In the genomic region with DNA sequence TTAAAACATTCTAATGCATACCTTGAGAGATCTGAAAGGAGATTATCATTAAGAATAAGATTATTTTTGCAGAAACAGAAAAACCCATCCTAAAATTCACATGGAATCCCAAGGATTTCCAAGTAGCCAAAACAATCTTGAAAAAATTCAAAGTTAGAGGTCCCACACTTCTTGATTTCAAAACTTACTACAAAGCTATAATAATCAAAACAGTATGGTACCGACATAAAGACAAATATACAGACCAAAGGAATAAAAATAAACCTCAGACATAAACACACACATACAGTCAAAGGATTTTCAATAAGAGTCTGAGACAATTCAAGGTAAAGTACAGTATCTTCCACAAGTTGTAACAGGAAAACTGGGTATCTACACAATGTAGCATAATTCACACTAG, we compare ENCODE assay signal across 19 cellular contexts.
"Had no signal": no experiment of that assay in that cellular context is flagged by ENCODE, and none has a peak within 500 bp of the region (broad histone marks: within the 10 kb centered on the region; RNA-seq: fewer than 3 reads in every experiment).

No MANE protein-coding gene starts in this region.

- H3K36me3 ChIP-seq: tibial artery had no signal

- H3K4me3 Mint-ChIP-seq: activated CD8-positive, alpha-beta T cell treated with anti-CD3 and anti-CD28 coated beads for 36 hours; stimulated activated memory B cell treated with anti-CD40 and anti-IgM and Interleukin-4, amounts not matched to agents 10 μg/mL and 1 μg/mL and 100 μg/mL, for 72 hours had no signal

- H3K27me3 Mint-ChIP-seq: activated CD8-positive, alpha-beta T cell treated with anti-CD3 and anti-CD28 coated beads for 36 hours; naive thymus-derived CD8-positive, alpha-beta T cell; stimulated activated memory B cell treated with anti-CD40 and anti-IgM and Interleukin-4, amounts not matched to agents 10 μg/mL and 1 μg/mL and 100 μg/mL, for 72 hours had no signal

- H3K4me3 ChIP-seq: body of pancreas, tibial artery had no signal

- H3K27ac ChIP-seq: body of pancreas, tibial artery had no signal

- H3K27ac Mint-ChIP-seq: activated CD8-positive, alpha-beta T cell treated with anti-CD3 and anti-CD28 coated beads for 36 hours; stimulated activated memory B cell treated with anti-CD40 and anti-IgM and Interleukin-4, amounts not matched to agents 10 μg/mL and 1 μg/mL and 100 μg/mL, for 72 hours had no signal

- H3K9me3 ChIP-seq: body of pancreas, tibial artery had no signal

- H3K27me3 ChIP-seq: body of pancreas, tibial artery had no signal

- ATAC-seq: activated CD8-positive, alpha-beta T cell treated with anti-CD3 and anti-CD28 coated beads for 36 hours; body of pancreas; naive thymus-derived CD8-positive, alpha-beta T cell; stimulated activated memory B cell treated with anti-CD40 and anti-IgM and Interleukin-4, amounts not matched to agents 10 μg/mL and 1 μg/mL and 100 μg/mL, for 72 hours had no signal

- DNase-seq: activated CD4-positive, alpha-beta T cell treated with anti-CD3 and anti-CD28 coated beads for 1 hour; activated CD8-positive, alpha-beta memory T cell treated with anti-CD3 and anti-CD28 coated beads, Interleukin-2, amount 50 U/mL, for 48 hours; activated CD8-positive, alpha-beta T cell treated with anti-CD3 and anti-CD28 coated beads for 36 hours; activated naive CD4-positive, alpha-beta T cell treated with anti-CD3 and anti-CD28 coated beads, Interleukin-2, amount 50 U/mL, for 16 hours; amniotic stem cell; body of pancreas; caudate nucleus; cortex of kidney; effector CD4-positive, alpha-beta T cell; foreskin fibroblast; hypothalamus; kidney glomerular epithelial cell; mesenchymal stem cell; naive thymus-derived CD8-positive, alpha-beta T cell; nucleus accumbens; posterior cingulate gyrus; retina; tibial artery had no signal
